ENCODE assay signal across 9 cellular contexts in the genomic region with DNA sequence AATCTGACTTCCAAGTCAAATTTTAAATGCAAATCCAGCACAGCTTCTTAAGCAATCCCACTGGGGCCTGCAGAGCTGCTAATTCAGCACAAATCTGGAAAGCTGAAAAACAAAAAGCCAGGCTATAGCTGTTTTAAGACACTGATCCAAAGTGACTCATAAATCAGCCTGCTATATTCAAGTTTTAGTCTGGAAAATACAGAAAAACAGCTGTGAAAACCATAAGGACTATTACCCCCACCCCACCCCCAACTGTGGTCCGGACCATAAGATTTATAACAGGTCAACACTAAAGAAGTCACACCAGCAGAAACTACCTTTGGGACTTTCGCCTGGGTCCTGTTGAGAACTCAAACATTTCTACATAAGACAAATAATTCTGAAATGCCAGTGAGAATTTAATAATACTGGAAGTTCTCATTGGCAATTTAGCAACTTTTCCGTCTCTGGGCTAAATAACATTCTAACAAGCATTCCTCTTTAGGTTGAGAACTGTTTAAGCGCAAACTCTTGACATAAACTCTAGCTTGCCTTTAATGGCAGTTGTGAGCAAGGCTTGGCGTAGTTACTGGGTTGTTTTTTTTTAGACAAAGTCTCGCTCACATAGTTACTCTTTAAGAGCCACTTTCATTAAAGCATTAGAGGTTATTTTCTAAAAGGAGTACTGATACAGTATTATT. TPM values are rescaled to one million over a fixed set of nuclear protein-coding genes. Genes with fewer than 3 reads are reported as not detected.
DNase-seq lines count a peak whose midpoint lies in the region; ATAC-seq and TF ChIP-seq lines count a peak whose summit lies in the region.
"Had no signal": no experiment of that assay in that cellular context is flagged by ENCODE, and none has a peak within 500 bp of the region (broad histone marks: within the 10 kb centered on the region; RNA-seq: fewer than 3 reads in every experiment).

No MANE protein-coding gene starts in this region.

- H3K9ac ChIP-seq in endodermal cell (ENCODE audit: extremely low read depth, low read length, poor library complexity, severe bottlenecking): peak overlapping the region; percentile 99
- H3K9ac ChIP-seq in muscle layer of colon (ENCODE audit: low read length): peak overlapping the region; percentile 1

- peak overlapping the region in 7 of 10 donors; percentile 43 to 96 (median 92) for H3K27ac ChIP-seq in heart right ventricle
- H3K27ac ChIP-seq in endodermal cell (ENCODE audit: low read depth, low read length): no peak overlapping the region
- peak overlapping the region; percentile 52 for H3K27ac ChIP-seq in muscle layer of colon (ENCODE audit: low read depth, low read length)
- H3K27ac ChIP-seq: C4-2B had no signal

- DNase-seq in heart right ventricle: no peak
- DNase-seq in left ventricle myocardium superior: no peak
- DNase-seq in endodermal cell: no peak
- no peak for DNase-seq in middle frontal gyrus (ENCODE audit: extremely low spot score, low spot score)
- no peak for DNase-seq in NCI-H748 (lab: John Stamatoyannopoulos, UW; ENCODE audit: unreplicated experiment)
- no peak for DNase-seq in head of caudate nucleus
- DNase-seq in NCI-H1092 (lab: John Stamatoyannopoulos, UW): no peak

- peak overlapping the region; percentile 97 for H3K4me3 Mint-ChIP-seq in endodermal cell

- peaks cover 0 to 22% (median 4%) of the 10 kb centered on the region in 9 donors for H3K36me3 ChIP-seq in heart right ventricle
- H3K36me3 ChIP-seq in endodermal cell (ENCODE audit: control insufficient read depth, insufficient read depth, low read length): peaks cover 74% of the 10 kb centered on the region
- peaks cover 10% of the 10 kb centered on the region for H3K36me3 ChIP-seq in muscle layer of colon (ENCODE audit: insufficient read depth, low read length)

- peak overlapping the region; percentile 80 for H3K27ac Mint-ChIP-seq in endodermal cell

- peak overlapping the region in 8 of 10 donors; percentile 73 to 95 (median 89) for H3K4me3 ChIP-seq in heart right ventricle
- peak overlapping the region; percentile 95 for H3K4me3 ChIP-seq in endodermal cell (ENCODE audit: low read length)
- peak overlapping the region; percentile 24 to 96 for H3K4me3 ChIP-seq in muscle layer of colon (ENCODE audit: low read depth in 1 of 2, low read length in 2 of 2)

- H3K27me3 ChIP-seq in heart right ventricle: peaks cover 0 to 15% (median 0%) of the 10 kb centered on the region in 7 donors
- no peaks in the 10 kb centered on the region for H3K27me3 ChIP-seq in endodermal cell (ENCODE audit: control insufficient read depth, insufficient read depth, low read length, poor library complexity, severe bottlenecking)
- no peaks in the 10 kb centered on the region for H3K27me3 ChIP-seq in muscle layer of colon (ENCODE audit: control insufficient read depth in 1 of 2, insufficient read depth in 2 of 2, low read length in 2 of 2)

- H3K27me3 Mint-ChIP-seq in endodermal cell (ENCODE audit: insufficient read depth): no peaks in the 10 kb centered on the region

- 40 to 42% methylated on average over 6 of the region's 6 CpGs for WGBS in heart right ventricle, 2 donors
- 33 to 57% methylated on average over 1 to 5 of the region's 6 CpGs for WGBS in endodermal cell (ENCODE audit: insufficient coverage in 1 of 2, insufficient read length in 1 of 2), 2 experiments

- ATAC-seq in heart right ventricle (no peak), left ventricle myocardium superior (no peak)

- H3K4me1 Mint-ChIP-seq in endodermal cell: peaks cover 41% of the 10 kb centered on the region

- TF ChIP-seq CTCF in heart right ventricle (IDR thresholded peaks at IDR 0.05) (no peak), endodermal cell (conservative IDR thresholded peaks at IDR 0.05) (no peak)

- H3K36me3 Mint-ChIP-seq in endodermal cell (ENCODE audit: low read depth): peaks cover 61% of the 10 kb centered on the region

- H3K9me3 Mint-ChIP-seq in endodermal cell: no peaks in the 10 kb centered on the region

- H3K9me3 ChIP-seq in heart right ventricle (no peaks in the 10 kb centered on the region), endodermal cell (ENCODE audit: control insufficient read depth, low read length) (no peaks in the 10 kb centered on the region), muscle layer of colon (ENCODE audit: low read length) (no peaks in the 10 kb centered on the region)

- intact Hi-C loops in heart right ventricle (cut with DNase I) (loop anchor here in 2 of 10 donors (5.0 to 10.0 kb wide), 2 partner anchors 40 to 572 kb away; no protein-coding TSS in a partner anchor), left ventricle myocardium superior (cut with micrococcal nuclease) (no loop called here), head of caudate nucleus (cut with DNase I) (no loop called here)

- H3K4me1 ChIP-seq in heart right ventricle (peaks cover 8 to 50% (median 39%) of the 10 kb centered on the region in 9 donors), endodermal cell (ENCODE audit: control insufficient read depth, insufficient read depth, low read length) (no peaks in the 10 kb centered on the region), muscle layer of colon (ENCODE audit: insufficient read depth, low read length) (peaks cover 27% of the 10 kb centered on the region)

RNA-seq across cellular contexts. Expression of a gene that starts 3.3 kb away (rescaled TPM):
- total RNA-seq in heart right ventricle (1 to 10 TPM; 3.0 to 8.5 (median 6.5) TPM), left ventricle myocardium superior (4.3 TPM), endodermal cell (100 to 1,000 TPM; 196 to 367 TPM)
- 1 to 10 TPM; 1.8 to 3.5 TPM for polyA plus RNA-seq in heart right ventricle
- polyA plus RNA-seq in endodermal cell (2013, experiment 1 of 2): 79.3 TPM
- polyA plus RNA-seq in endodermal cell (2013, experiment 2 of 2): 93.8 TPM

Comparison
In these comparisons a context has a peak if more than half of its experiments do, and no peak if none do; other contexts are left out.
1. RNA of a gene that starts 3.3 kb away (total RNA-seq): 196 to 367 TPM in endodermal cell; 3.0 to 8.5 TPM in heart right ventricle and 4.3 TPM in left ventricle myocardium superior (single experiment); every median in the first group is over 10 times any median in the second.
2. Peak in every context shown above with its lines, with median percentiles within 50 percentile points of each other: H3K4me3 ChIP-seq.